ENCODE assay signal across 11 cellular contexts in the genomic region with DNA sequence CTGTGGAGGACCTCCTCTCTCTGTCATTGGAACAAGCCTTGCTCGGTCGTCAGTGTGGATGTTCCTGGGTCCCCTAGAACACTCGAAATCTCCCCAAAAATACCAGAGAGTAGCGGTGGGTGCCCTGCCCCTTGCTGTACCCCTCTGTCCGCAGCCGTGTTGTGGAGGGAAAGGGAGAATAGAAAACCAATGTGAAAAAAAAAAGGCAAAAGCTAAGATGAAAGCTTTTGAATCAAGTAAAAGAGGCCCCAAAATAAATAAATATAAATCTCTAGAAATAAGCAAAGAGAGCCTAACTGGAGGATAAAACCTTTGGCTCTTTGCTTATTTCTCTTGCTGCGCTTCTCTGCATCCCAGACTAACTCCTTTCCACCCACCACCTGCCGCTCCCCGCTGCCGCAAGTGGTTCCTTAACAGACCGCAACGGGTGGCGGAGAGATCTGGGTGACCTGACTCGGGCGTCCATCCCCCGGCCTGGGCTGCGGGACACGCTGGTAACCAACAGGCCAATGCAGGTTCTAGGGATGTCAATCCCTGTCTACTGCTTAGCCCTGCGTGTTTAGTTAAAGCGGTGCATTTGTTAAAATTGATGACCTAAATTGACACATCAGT.
A peak's percentile ranks its signal among the peaks of the same experiment; 100 is the strongest.
DNase-seq lines count a peak whose midpoint lies in the region; TF ChIP-seq lines count a peak whose summit lies in the region.
"Had no signal": no experiment of that assay in that cellular context is flagged by ENCODE, and none has a peak within 500 bp of the region (broad histone marks: within the 10 kb centered on the region; RNA-seq: fewer than 3 reads in every experiment).

No MANE protein-coding gene starts in this region.

- no peak overlapping the region for H3K27ac Mint-ChIP-seq in endodermal cell
- H3K27ac Mint-ChIP-seq: activated naive CD4-positive, alpha-beta T cell treated with anti-CD3 and anti-CD28 coated beads, Interleukin-2, amount 50 U/mL, for 24 hours had no signal

- H3K79me2 ChIP-seq in parathyroid adenoma, result no peaks in the 10 kb centered on the region

- peak overlapping the region; percentile 2 for H3K9ac ChIP-seq in endodermal cell (ENCODE audit: extremely low read depth, low read length, poor library complexity, severe bottlenecking)
- H3K9ac ChIP-seq in parathyroid adenoma, result no peak overlapping the region

- no peaks in the 10 kb centered on the region for H3K36me3 ChIP-seq in endodermal cell (ENCODE audit: control insufficient read depth, insufficient read depth, low read length)
- no peaks in the 10 kb centered on the region for H3K36me3 ChIP-seq in parathyroid adenoma (ENCODE audit: control insufficient read depth, insufficient read depth, low read length)
- no peaks in the 10 kb centered on the region for H3K36me3 ChIP-seq in tibial artery

- TF ChIP-seq CTCF in endodermal cell (conservative IDR thresholded peaks at IDR 0.05) (no peak), parathyroid adenoma (IDR thresholded peaks at IDR 0.05) (no peak), tibial artery (IDR thresholded peaks at IDR 0.05) (no peak)

- H3K9me3 Mint-ChIP-seq in endodermal cell, result peaks cover 9% of the 10 kb centered on the region

- H3K27me3 ChIP-seq in endodermal cell (ENCODE audit: control insufficient read depth, insufficient read depth, low read length, poor library complexity, severe bottlenecking) (peaks cover 21% of the 10 kb centered on the region), parathyroid adenoma (ENCODE audit: control insufficient read depth, insufficient read depth, low read length) (peaks cover 3% of the 10 kb centered on the region), tibial artery (peaks cover 0 to 51% of the 10 kb centered on the region in 2 donors)

- H3K27ac ChIP-seq in endodermal cell (ENCODE audit: low read depth, low read length) (no peak overlapping the region), parathyroid adenoma (no peak overlapping the region), tibial artery (no peak overlapping the region)

- peaks cover 17% of the 10 kb centered on the region for H3K4me1 Mint-ChIP-seq in endodermal cell

- WGBS in endodermal cell (ENCODE audit: insufficient coverage in 1 of 2, insufficient read length in 1 of 2), 2 experiments, result 0 to 7% methylated on average over 1 to 20 of the region's 20 CpGs

- H3K4me3 ChIP-seq in endodermal cell (ENCODE audit: low read length) (peak overlapping the region; percentile 94), parathyroid adenoma (ENCODE audit: low read depth, low read length) (no peak overlapping the region), tibial artery (peak overlapping the region in 1 of 2 donors; percentile 25)
- H3K4me3 ChIP-seq: lung had no signal

- H3K27me3 Mint-ChIP-seq in endodermal cell (ENCODE audit: insufficient read depth), result peaks cover 79% of the 10 kb centered on the region

- no peaks in the 10 kb centered on the region for H3K36me3 Mint-ChIP-seq in endodermal cell (ENCODE audit: low read depth)

- intact Hi-C loops in tibial artery (cut with DNase I; ENCODE audit: low total_unique reads), result no loop called here

- H3K4me2 ChIP-seq in parathyroid adenoma (ENCODE audit: low read length), result no peak overlapping the region

- peak overlapping the region; percentile 68 for H3K4me3 Mint-ChIP-seq in endodermal cell
- H3K4me3 Mint-ChIP-seq: activated naive CD4-positive, alpha-beta T cell treated with anti-CD3 and anti-CD28 coated beads, Interleukin-2, amount 50 U/mL, for 24 hours had no signal

- H3K4me1 ChIP-seq in endodermal cell (ENCODE audit: control insufficient read depth, insufficient read depth, low read length), result no peaks in the 10 kb centered on the region
- H3K4me1 ChIP-seq in parathyroid adenoma, result no peaks in the 10 kb centered on the region
- peaks cover 0 to 11% (median 3%) of the 10 kb centered on the region in 4 donors for H3K4me1 ChIP-seq in tibial artery

- H3K9me3 ChIP-seq in endodermal cell (ENCODE audit: control insufficient read depth, low read length), result no peaks in the 10 kb centered on the region
- no peaks in the 10 kb centered on the region for H3K9me3 ChIP-seq in parathyroid adenoma (ENCODE audit: control insufficient read depth, low read length)
- no peaks in the 10 kb centered on the region for H3K9me3 ChIP-seq in tibial artery

- peak overlapping the region; percentile 13 for H2AFZ ChIP-seq in parathyroid adenoma

- peak in 2 of 3 experiments; percentile 15 to 33 for DNase-seq in NCI-H1417 (lab: John Stamatoyannopoulos, UW)
- DNase-seq in NCI-H1417 treated with DMSO at 0.1 percent for 48 hours (lab: John Stamatoyannopoulos, UW), result no peak
- peak; percentile 29 for DNase-seq in NCI-H748 treated with DMSO at 0.1 percent for 48 hours (lab: John Stamatoyannopoulos, UW)
- peak; percentile 66 for DNase-seq in endodermal cell
- DNase-seq in glomerular visceral epithelial cell (ENCODE audit: extremely low spot score), result no peak
- DNase-seq in stimulated activated naive CD4-positive, alpha-beta T cell treated with Interleukin-2 at 50 U/mL for 16 hours (lab: John Stamatoyannopoulos, UW), result no peak
- no peak for DNase-seq in tibial artery
- DNase-seq: NK-92 treated with Interleukin-12 subunit alpha and Interleukin-12 subunit beta, amount 100 ng/mL, for 24 hours had no signal

Comparison
In these comparisons a context has a peak if more than half of its experiments do, and no peak if none do; other contexts are left out.
1. DNase-seq: peak in NCI-H1417 (2 of 3), NCI-H748 treated with DMSO at 0.1 percent for 48 hours (single experiment) and endodermal cell (single experiment); none in NCI-H1417 treated with DMSO at 0.1 percent for 48 hours (single experiment), glomerular visceral epithelial cell (single experiment), stimulated activated naive CD4-positive, alpha-beta T cell treated with Interleukin-2 at 50 U/mL for 16 hours (single experiment) and tibial artery (0 of 2).